1 cellular context compared by ENCODE assay signal in genomic region chr17:20999044-20999573, GRCh38.
A peak's percentile ranks its signal among the peaks of the same experiment; 100 is the strongest.
TF ChIP-seq lines count a peak whose summit lies in the region.

No MANE protein-coding gene starts in this region.

TF ChIP-seq in K562, 482 proteins besides CTCF, POLR2A, EP300 and RAD21 (continued from another document):
- TF ChIP-seq E2F8 (IDR thresholded peaks at IDR 0.05; ENCODE audit: low read depth, partially characterized antibody) (peak; percentile 7), RBM15 (IDR thresholded peaks at IDR 0.05; ENCODE audit: insufficient read depth, low read length) (no peak), ZNF507 (tag; conservative IDR thresholded peaks at IDR 0.05) (no peak), POLR2G (IDR thresholded peaks at IDR 0.05; ENCODE audit: low read depth, low read length) (0 out of 2 replicates have a peak, but pooled peaks have one; percentile 38), KDM4B (IDR thresholded peaks at IDR 0.05; ENCODE audit: borderline replicate concordance in 2 of 2, low read depth in 1 of 2) (no peak), TSHZ1 (CRISPR knock-in tag; IDR thresholded peaks at IDR 0.05) (no peak), EHMT2 (IDR thresholded peaks at IDR 0.05) (no peak), SIN3A (IDR thresholded peaks at IDR 0.05; ENCODE audit: borderline replicate concordance in 2 of 2, control insufficient read depth in 1 of 2, low read depth in 2 of 2, low read length in 2 of 2) (0 out of 4 replicates have a peak, but pooled peaks of 1 of the 2 experiments have one; percentile 5), ZNF77 (CRISPR knock-in tag; IDR thresholded peaks at IDR 0.05) (no peak), ZNF696 (CRISPR knock-in tag; conservative IDR thresholded peaks at IDR 0.05) (no peak), SUPT5H (IDR thresholded peaks at IDR 0.05) (0 out of 2 replicates have a peak, but pooled peaks have one; percentile 42), ARID3A (IDR thresholded peaks at IDR 0.05; ENCODE audit: borderline replicate concordance, low read depth, low read length) (no peak), USF1 (CRISPR knock-in tag; IDR thresholded peaks at IDR 0.05) (no peak), TARDBP (IDR thresholded peaks at IDR 0.05) (no peak), HNRNPLL (IDR thresholded peaks at IDR 0.05; ENCODE audit: low read depth, low read length, poor library complexity, severe bottlenecking) (no peak), TRIM24 (IDR thresholded peaks at IDR 0.05) (no peak), POLR2B (IDR thresholded peaks at IDR 0.05; ENCODE audit: low read depth, partially characterized antibody) (peak; percentile 24), HMGN3 (IDR thresholded peaks at IDR 0.05; ENCODE audit: borderline replicate concordance, extremely low read depth, insufficient read length, low read depth, low read length) (no peak), ZNF253 (CRISPR knock-in tag; conservative IDR thresholded peaks at IDR 0.05) (no peak)
TF ChIP-seq in K562: peak in this region for 6.
